Comparison of ENCODE assay signal across 23 cellular contexts in the genomic region with DNA sequence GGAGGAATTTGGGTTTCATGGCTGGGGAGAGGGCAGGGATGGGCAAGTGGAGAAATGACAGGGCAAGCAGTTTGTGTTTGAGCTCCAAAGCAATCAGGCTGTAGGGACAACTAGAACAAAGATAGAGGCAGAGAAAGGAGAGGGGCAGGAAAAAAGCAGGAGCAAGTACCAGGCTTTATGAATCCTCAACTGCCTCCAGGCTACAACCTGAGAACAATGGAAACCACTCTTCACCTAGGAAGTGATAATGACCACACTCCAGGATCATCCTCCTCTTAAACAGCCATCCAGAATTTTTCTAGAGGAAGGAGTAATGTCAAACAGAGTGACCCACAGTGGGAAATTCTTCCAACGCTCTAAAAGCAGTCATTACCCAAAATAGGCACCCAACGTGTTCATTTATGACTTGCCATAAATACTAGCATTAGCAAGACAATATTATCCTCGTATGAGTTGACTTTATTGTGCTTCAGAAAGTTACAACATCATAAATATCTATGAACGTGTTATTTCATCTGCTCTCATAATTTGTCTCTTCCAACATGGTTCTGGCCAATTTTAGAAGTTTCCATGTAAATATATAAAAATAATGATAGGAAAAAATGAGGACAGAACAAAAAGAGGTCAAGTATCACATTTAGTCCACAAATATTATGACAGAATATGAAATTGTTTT. TPM values are rescaled to one million over a fixed set of nuclear protein-coding genes. Genes with fewer than 3 reads are reported as not detected.
"Had no signal": no experiment of that assay in that cellular context is flagged by ENCODE, and none has a peak within 500 bp of the region (broad histone marks: within the 10 kb centered on the region; RNA-seq: fewer than 3 reads in every experiment).

No MANE protein-coding gene starts in this region.

- H3K36me3 ChIP-seq: ovary, tibial artery had no signal

- H3K27me3 Mint-ChIP-seq: stimulated activated naive CD8-positive, alpha-beta T cell treated with anti-CD3 and anti-CD28 coated beads, Interleukin-15, Interleukin-2, amounts not matched to agents 100 ng/mL and 50 ng/mL, for 24 hours had no signal

- H3K4me3 Mint-ChIP-seq: activated CD8-positive, alpha-beta T cell treated with anti-CD3 and anti-CD28 coated beads, Interleukin-2, amount 10 ng/mL, durations not matched to agents 7 days and 5 days; activated naive CD4-positive, alpha-beta T cell treated with anti-CD3 and anti-CD28 coated beads for 36 hours; activated naive CD8-positive, alpha-beta T cell treated with anti-CD3 and anti-CD28 coated beads, Interleukin-2, amount 10 ng/mL, durations not matched to agents 7 days and 5 days; endodermal cell; naive thymus-derived CD4-positive, alpha-beta T cell; stimulated activated naive CD8-positive, alpha-beta T cell treated with anti-CD3 and anti-CD28 coated beads, Interleukin-15, Interleukin-2, amounts not matched to agents 100 ng/mL and 50 ng/mL, for 24 hours had no signal

- H3K27ac ChIP-seq: epithelial cell of prostate, psoas muscle, skin epidermis had no signal

- H3K27me3 ChIP-seq: ovary, tibial artery had no signal

- ATAC-seq: activated CD8-positive, alpha-beta T cell treated with anti-CD3 and anti-CD28 coated beads, Interleukin-2, amount 10 ng/mL, durations not matched to agents 7 days and 5 days; left lobe of liver; naive thymus-derived CD4-positive, alpha-beta T cell; psoas muscle; right cardiac atrium had no signal

- H3K9me3 ChIP-seq: ovary, psoas muscle, tibial artery had no signal

- H3K4me1 ChIP-seq: psoas muscle had no signal

- H3K4me3 ChIP-seq: lung, ovary, psoas muscle, skin epidermis, tibial artery had no signal

- DNase-seq: activated CD4-positive, alpha-beta T cell treated with anti-CD3 and anti-CD28 coated beads, Interleukin-2, amount 50 U/mL, for 1 hour; activated CD4-positive, CD25-positive, alpha-beta regulatory T cell treated with anti-CD3 and anti-CD28 coated beads, Interleukin-2, amount 50 U/mL, for 72 hours; activated CD8-positive, alpha-beta T cell treated with anti-CD3 and anti-CD28 coated beads, Interleukin-2, amount 10 ng/mL, durations not matched to agents 7 days and 5 days; activated effector memory CD4-positive, alpha-beta T cell treated with Interleukin-2 at 50 U/mL for 16 hours; activated naive CD4-positive, alpha-beta T cell treated with anti-CD3 and anti-CD28 coated beads for 36 hours; activated naive CD8-positive, alpha-beta T cell treated with anti-CD3 and anti-CD28 coated beads, Interleukin-2, amount 10 ng/mL, durations not matched to agents 7 days and 5 days; activated T-cell treated with anti-CD3 and anti-CD28 coated beads, Interleukin-2, amount 50 U/mL, for 48 hours; amygdala; cortex of kidney; endodermal cell; foreskin fibroblast; naive thymus-derived CD4-positive, alpha-beta T cell; ovary; psoas muscle; right cardiac atrium; stimulated activated CD4-positive, alpha-beta T cell treated with anti-CD3 and anti-CD28 coated beads, Interleukin-1b, Interleukin-23, amount 100 ng/mL, for 48 hours; substantia nigra; tibial artery had no signal

- H3K27ac Mint-ChIP-seq: activated CD8-positive, alpha-beta T cell treated with anti-CD3 and anti-CD28 coated beads, Interleukin-2, amount 10 ng/mL, durations not matched to agents 7 days and 5 days; activated naive CD4-positive, alpha-beta T cell treated with anti-CD3 and anti-CD28 coated beads for 36 hours; activated naive CD8-positive, alpha-beta T cell treated with anti-CD3 and anti-CD28 coated beads, Interleukin-2, amount 10 ng/mL, durations not matched to agents 7 days and 5 days; endodermal cell; naive thymus-derived CD4-positive, alpha-beta T cell; stimulated activated naive CD8-positive, alpha-beta T cell treated with anti-CD3 and anti-CD28 coated beads, Interleukin-15, Interleukin-2, amounts not matched to agents 100 ng/mL and 50 ng/mL, for 24 hours had no signal

- H3K9me3 Mint-ChIP-seq: activated naive CD4-positive, alpha-beta T cell treated with anti-CD3 and anti-CD28 coated beads for 36 hours; naive thymus-derived CD4-positive, alpha-beta T cell; stimulated activated naive CD8-positive, alpha-beta T cell treated with anti-CD3 and anti-CD28 coated beads, Interleukin-15, Interleukin-2, amounts not matched to agents 100 ng/mL and 50 ng/mL, for 24 hours had no signal

- H3K36me3 Mint-ChIP-seq: activated naive CD8-positive, alpha-beta T cell treated with anti-CD3 and anti-CD28 coated beads, Interleukin-2, amount 10 ng/mL, durations not matched to agents 7 days and 5 days had no signal

RNA-seq across cellular contexts. Expression of gene TNFAIP8L3, which starts 50.5 kb away (rescaled TPM):
- total RNA-seq: activated CD8-positive, alpha-beta T cell treated with anti-CD3 and anti-CD28 coated beads, Interleukin-2, amount 10 ng/mL, durations not matched to agents 7 days and 5 days; activated naive CD4-positive, alpha-beta T cell treated with anti-CD3 and anti-CD28 coated beads for 36 hours; naive thymus-derived CD4-positive, alpha-beta T cell had no signal
